27 cellular contexts compared by ENCODE assay signal in the genomic region with DNA sequence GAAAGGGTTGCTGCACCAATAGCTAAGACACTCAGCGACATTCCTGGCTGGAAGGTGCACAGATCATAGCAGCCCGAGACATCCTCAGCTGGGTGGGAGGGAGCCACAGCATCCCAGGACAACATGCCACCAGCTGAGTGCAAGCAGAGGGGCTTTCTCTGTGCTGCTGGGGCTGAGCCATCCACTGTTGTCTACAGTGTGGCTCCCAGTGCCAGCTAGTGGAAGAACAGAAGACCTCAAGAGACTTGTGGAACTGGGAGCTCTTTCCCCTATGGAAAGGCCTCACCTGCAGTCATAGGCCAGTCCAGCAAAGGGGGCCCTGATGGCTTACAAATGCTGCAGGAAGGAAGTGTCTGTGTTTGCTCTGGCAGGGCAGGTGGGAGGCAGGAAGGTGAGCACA.
"Had no signal": no experiment of that assay in that cellular context is flagged by ENCODE, and none has a peak within 500 bp of the region (broad histone marks: within the 10 kb centered on the region; RNA-seq: fewer than 3 reads in every experiment).

No MANE protein-coding gene starts in this region.

- H3K27me3 ChIP-seq: esophagus squamous epithelium, left lung, ovary, suprapubic skin, tibial artery had no signal

- H3K4me3 ChIP-seq: esophagus squamous epithelium, left lung, lower lobe of right lung, ovary, psoas muscle, smooth muscle cell, suprapubic skin, tibial artery had no signal

- H3K27me3 Mint-ChIP-seq: activated naive CD4-positive, alpha-beta T cell treated with anti-CD3 and anti-CD28 coated beads, Interleukin-2, amount 50 U/mL, for 24 hours; central memory CD8-positive, alpha-beta T cell had no signal

- H3K36me3 Mint-ChIP-seq: activated naive CD4-positive, alpha-beta T cell treated with anti-CD3 and anti-CD28 coated beads, Interleukin-2, amount 50 U/mL, for 24 hours had no signal

- H3K27ac Mint-ChIP-seq: activated naive CD4-positive, alpha-beta T cell treated with anti-CD3 and anti-CD28 coated beads, Interleukin-2, amount 50 U/mL, for 24 hours had no signal

- H3K4me1 ChIP-seq: esophagus squamous epithelium, left lung, lower lobe of right lung, psoas muscle, suprapubic skin, tibial artery had no signal

- H3K4me3 Mint-ChIP-seq: activated naive CD4-positive, alpha-beta T cell treated with anti-CD3 and anti-CD28 coated beads, Interleukin-2, amount 50 U/mL, for 24 hours; central memory CD8-positive, alpha-beta T cell; nephron had no signal

- H3K9me3 Mint-ChIP-seq: activated naive CD4-positive, alpha-beta T cell treated with anti-CD3 and anti-CD28 coated beads, Interleukin-2, amount 50 U/mL, for 24 hours; central memory CD8-positive, alpha-beta T cell; nephron had no signal

- H3K36me3 ChIP-seq: esophagus squamous epithelium, left lung, lower lobe of right lung, neutrophil, ovary, suprapubic skin, tibial artery had no signal

- ATAC-seq: left lung, lower lobe of right lung, psoas muscle had no signal

- FAIRE-seq: bronchial epithelial cell, colon, endometrium had no signal

- H3K27ac ChIP-seq: epithelial cell of prostate, esophagus squamous epithelium, left lung, lower lobe of right lung, neutrophil, ovary, psoas muscle, suprapubic skin, tibial artery had no signal

- H3K4me1 Mint-ChIP-seq: activated naive CD4-positive, alpha-beta T cell treated with anti-CD3 and anti-CD28 coated beads, Interleukin-2, amount 50 U/mL, for 24 hours; central memory CD8-positive, alpha-beta T cell had no signal

- DNase-seq: activated CD4-positive, alpha-beta T cell treated with anti-CD3 and anti-CD28 coated beads for 4 hours; activated CD4-positive, alpha-beta T cell treated with anti-CD3 and anti-CD28 coated beads, Interleukin-2, amount 50 U/mL, for 48 hours; activated CD8-positive, alpha-beta memory T cell treated with anti-CD3 and anti-CD28 coated beads for 24 hours; anterior cingulate cortex; dermis blood vessel endothelial cell; effector CD4-positive, alpha-beta T cell; esophagus squamous epithelium; foreskin melanocyte; lower lobe of right lung; mesenchymal stem cell; stimulated activated CD4-positive, alpha-beta T cell treated with anti-CD3 and anti-CD28 coated beads, Interleukin-15, amount 100 ng/mL, for 24 hours; stimulated activated CD4-positive, alpha-beta T cell treated with anti-CD3 and anti-CD28 coated beads, Interleukin-2, amount 100 ng/mL, for 24 hours; stimulated activated naive CD4-positive, alpha-beta T cell had no signal

- H3K9me3 ChIP-seq: esophagus squamous epithelium, left lung, lower lobe of right lung, neutrophil, ovary, psoas muscle, suprapubic skin, tibial artery had no signal
